16 cellular contexts compared by ENCODE assay signal in genomic region chr9:77731930-77732329, GRCh38.
DNase-seq lines count a peak whose midpoint lies in the region; ATAC-seq and TF ChIP-seq lines count a peak whose summit lies in the region.
"Had no signal": no experiment of that assay in that cellular context is flagged by ENCODE, and none has a peak within 500 bp of the region (broad histone marks: within the 10 kb centered on the region; RNA-seq: fewer than 3 reads in every experiment).

No MANE protein-coding gene starts in this region.

- no peaks in the 10 kb centered on the region for H3K27me3 Mint-ChIP-seq in chondrocyte (ENCODE audit: low read depth)
- H3K27me3 Mint-ChIP-seq: activated CD4-positive, alpha-beta memory T cell treated with anti-CD3 and anti-CD28 coated beads for 36 hours; naive B cell; T-helper 17 cell; type B pancreatic cell had no signal

- H3K4me1 Mint-ChIP-seq in chondrocyte (ENCODE audit: low read depth) = peaks cover 30% of the 10 kb centered on the region

- ATAC-seq in GM21723 (IDR thresholded peaks at IDR 0.05; ENCODE audit: unreplicated experiment) (peak; percentile 69), GM18909 (IDR thresholded peaks at IDR 0.05; ENCODE audit: poor library complexity, unreplicated experiment) (no peak), GM18907 (IDR thresholded peaks at IDR 0.05; ENCODE audit: unreplicated experiment) (no peak), GM21423 (IDR thresholded peaks at IDR 0.05; ENCODE audit: unreplicated experiment) (no peak)
- ATAC-seq: HCT116, T-helper 17 cell had no signal

- DNase-seq in D341Med (ENCODE audit: low spot score) (peak; percentile 66), NCI-H2107 (lab: John Stamatoyannopoulos, UW) (peak; percentile 73), chondrocyte (ENCODE audit: low spot score) (no peak), foreskin fibroblast (no peak)
- DNase-seq: activated CD4-positive, alpha-beta memory T cell treated with anti-CD3 and anti-CD28 coated beads for 36 hours; activated naive CD4-positive, alpha-beta T cell treated with Interleukin-2 at 50 U/mL for 16 hours; MG63; naive B cell; sigmoid colon; T-helper 17 cell had no signal

- H3K4me3 ChIP-seq in foreskin fibroblast (ENCODE audit: low read depth in 1 of 2, low read length in 2 of 2) = no peak overlapping the region
- H3K4me3 ChIP-seq: MG63, sigmoid colon had no signal

- peaks cover 13% of the 10 kb centered on the region for H3K36me3 Mint-ChIP-seq in chondrocyte (ENCODE audit: low read depth)
- H3K36me3 Mint-ChIP-seq: naive B cell had no signal

- peak overlapping the region; percentile 12 for H3K27ac Mint-ChIP-seq in chondrocyte (ENCODE audit: unreplicated experiment)
- H3K27ac Mint-ChIP-seq: activated CD4-positive, alpha-beta memory T cell treated with anti-CD3 and anti-CD28 coated beads for 36 hours; T-helper 17 cell; type B pancreatic cell had no signal

- TF ChIP-seq CTCF in chondrocyte (IDR thresholded peaks at IDR 0.05) (no peak), foreskin fibroblast (IDR thresholded peaks at IDR 0.05; ENCODE audit: low read depth, low read length) (no peak)

- no peak overlapping the region for H3K4me3 Mint-ChIP-seq in chondrocyte (ENCODE audit: unreplicated experiment)
- H3K4me3 Mint-ChIP-seq: activated CD4-positive, alpha-beta memory T cell treated with anti-CD3 and anti-CD28 coated beads for 36 hours; naive B cell; T-helper 17 cell; type B pancreatic cell had no signal

- no peaks in the 10 kb centered on the region for H3K9me3 Mint-ChIP-seq in chondrocyte (ENCODE audit: low read depth)
- H3K9me3 Mint-ChIP-seq: activated CD4-positive, alpha-beta memory T cell treated with anti-CD3 and anti-CD28 coated beads for 36 hours; naive B cell had no signal

Comparison
In these comparisons a context has a peak if more than half of its experiments do, and no peak if none do; other contexts are left out.
1. DNase-seq: peak in D341Med (single experiment) and NCI-H2107 (single experiment); none in chondrocyte (single experiment) and foreskin fibroblast (0 of 2).